1 cellular context compared by ENCODE assay signal in genomic region chr11:61733120-61733978, GRCh38.
TF ChIP-seq lines count a peak whose summit lies in the region.

No MANE protein-coding gene starts in this region.

TF ChIP-seq in H1, 55 proteins besides CTCF, POLR2A, EP300 and RAD21 (continued from another document):
- TF ChIP-seq CHD7 (IDR thresholded peaks at IDR 0.05; ENCODE audit: insufficient replicate concordance, low read length) = no peak
- TF ChIP-seq JUND (IDR thresholded peaks at IDR 0.05; ENCODE audit: low read length) = no peak
- TF ChIP-seq SRF (IDR thresholded peaks at IDR 0.05; ENCODE audit: low read depth, low read length) = no peak
- TF ChIP-seq RBBP5 (IDR thresholded peaks at IDR 0.05; ENCODE audit: borderline replicate concordance, low read depth, low read length) = no peak
- no peak for TF ChIP-seq SP2 (IDR thresholded peaks at IDR 0.05; ENCODE audit: low read length)
- peak; percentile 96 for TF ChIP-seq USF2 (IDR thresholded peaks at IDR 0.05; ENCODE audit: low read length)
- TF ChIP-seq TAF1 (IDR thresholded peaks at IDR 0.05; ENCODE audit: low read depth, low read length) = no peak
- no peak for TF ChIP-seq NRF1 (IDR thresholded peaks at IDR 0.05; ENCODE audit: low read depth, low read length)
- TF ChIP-seq MAFK (IDR thresholded peaks at IDR 0.05; ENCODE audit: low read depth, low read length) = no peak
- TF ChIP-seq SIN3A (conservative IDR thresholded peaks at IDR 0.05 in 1 of 2, IDR thresholded peaks at IDR 0.05 in 1 of 2; ENCODE audit: low read depth in 1 of 2, low read length in 2 of 2) = peak; percentile 99 to 100
- no peak for TF ChIP-seq BCL11A (IDR thresholded peaks at IDR 0.05; ENCODE audit: low read depth in 2 of 2, low read length in 2 of 2)
- TF ChIP-seq ATF3 (IDR thresholded peaks at IDR 0.05; ENCODE audit: insufficient read depth, low read depth, low read length) = peak; percentile 97
- no peak for TF ChIP-seq SP1 (IDR thresholded peaks at IDR 0.05; ENCODE audit: low read depth, low read length)
- peak; percentile 45 for TF ChIP-seq CREB1 (IDR thresholded peaks at IDR 0.05)
- peak; percentile 92 for TF ChIP-seq MAX (IDR thresholded peaks at IDR 0.05)
- TF ChIP-seq KDM5A (IDR thresholded peaks at IDR 0.05; ENCODE audit: low read length) = no peak
- no peak for TF ChIP-seq CBX8 (IDR thresholded peaks at IDR 0.05; ENCODE audit: borderline replicate concordance, low read depth, low read length)
- no peak for TF ChIP-seq CHD2 (IDR thresholded peaks at IDR 0.05; ENCODE audit: low read length)
- TF ChIP-seq PHF8 (conservative IDR thresholded peaks at IDR 0.05; ENCODE audit: low read depth, low read length) = no peak
- no peak for TF ChIP-seq NANOG (IDR thresholded peaks at IDR 0.05; ENCODE audit: insufficient read depth, low read depth, low read length, poor library complexity, severe bottlenecking)
- 0 out of 2 replicates have a peak, but pooled peaks have one; percentile 41 for TF ChIP-seq TCF12 (IDR thresholded peaks at IDR 0.05; ENCODE audit: low read depth, low read length)
- no peak for TF ChIP-seq KDM1A (IDR thresholded peaks at IDR 0.05; ENCODE audit: borderline replicate concordance, low read length)
- TF ChIP-seq GTF2F1 (IDR thresholded peaks at IDR 0.05; ENCODE audit: borderline replicate concordance, low read depth, low read length) = no peak
- no peak for TF ChIP-seq CEBPB (IDR thresholded peaks at IDR 0.05; ENCODE audit: low read depth, low read length)
- TF ChIP-seq ASH2L (IDR thresholded peaks at IDR 0.05; ENCODE audit: low read length) = no peak
- TF ChIP-seq HDAC6 (IDR thresholded peaks at IDR 0.05; ENCODE audit: low read depth, low read length) = no peak
- TF ChIP-seq SUZ12 (IDR thresholded peaks at IDR 0.05; ENCODE audit: low read length) = no peak
- no peak; the same call in 1 of the 2 replicates for TF ChIP-seq GABPA (IDR thresholded peaks at IDR 0.05; ENCODE audit: borderline replicate concordance, insufficient read depth, low read length)
- peak; percentile 40; the same call in 1 of the 2 replicates for TF ChIP-seq SP4 (IDR thresholded peaks at IDR 0.05; ENCODE audit: low read length)
- TF ChIP-seq TAF7 (optimal IDR thresholded peaks at IDR 0.05; ENCODE audit: borderline replicate concordance, low read depth, low read length) = no peak
- TF ChIP-seq SIX5 (IDR thresholded peaks at IDR 0.05; ENCODE audit: low read depth, low read length) = no peak
- no peak for TF ChIP-seq SAP30 (IDR thresholded peaks at IDR 0.05; ENCODE audit: insufficient read depth, insufficient replicate concordance, low read length)
- TF ChIP-seq RFX5 (IDR thresholded peaks at IDR 0.05; ENCODE audit: borderline replicate concordance, low read depth, low read length) = no peak
- no peak for TF ChIP-seq EGR1 (IDR thresholded peaks at IDR 0.05; ENCODE audit: borderline replicate concordance, low read depth, low read length)
TF ChIP-seq in H1: peak in this region for 7.
